Comparison of ENCODE assay signal across 2 cellular contexts in the genomic region with DNA sequence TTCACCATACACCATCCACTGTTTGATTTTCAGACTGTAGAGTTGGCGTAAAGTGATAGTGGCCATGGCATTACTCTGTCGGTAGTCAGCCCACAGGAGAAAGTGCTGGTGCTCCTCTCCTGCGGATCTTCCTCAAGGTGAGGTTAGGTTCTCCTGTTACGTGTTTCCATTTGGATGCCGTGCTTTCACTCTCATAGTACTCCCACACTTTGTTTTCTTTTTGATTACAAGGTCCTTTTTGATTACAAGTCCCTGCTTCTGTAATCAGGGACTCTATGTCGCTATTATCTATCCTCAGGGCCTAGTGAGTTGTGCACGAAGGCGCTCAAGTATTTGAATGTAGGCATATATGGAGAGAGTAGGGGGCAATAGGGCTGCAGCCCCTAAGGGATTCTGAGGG.
TF ChIP-seq lines count a peak whose summit lies in the region.

No MANE protein-coding gene starts in this region.

TF ChIP-seq in GM23338, 12 proteins besides CTCF, POLR2A, EP300 and RAD21:
- TF ChIP-seq CREB1 (CRISPR knock-in tag; IDR thresholded peaks at IDR 0.05; ENCODE audit: low read depth): no peak

TF ChIP-seq in SK-N-SH, 30 proteins besides CTCF, POLR2A, EP300 and RAD21:
- TF ChIP-seq, protein P1, sequence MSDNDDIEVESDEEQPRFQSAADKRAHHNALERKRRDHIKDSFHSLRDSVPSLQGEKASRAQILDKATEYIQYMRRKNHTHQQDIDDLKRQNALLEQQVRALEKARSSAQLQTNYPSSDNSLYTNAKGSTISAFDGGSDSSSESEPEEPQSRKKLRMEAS (IDR thresholded peaks at IDR 0.05; ENCODE audit: low read depth): no peak
- TF ChIP-seq RFX5 (IDR thresholded peaks at IDR 0.05; ENCODE audit: low read length) (no peak), POLR2AphosphoS5 (IDR thresholded peaks at IDR 0.05; ENCODE audit: low read depth, low read length) (no peak), GABPA (IDR thresholded peaks at IDR 0.05; ENCODE audit: low read depth) (no peak), CHD2 (IDR thresholded peaks at IDR 0.05; ENCODE audit: low read length, partially characterized antibody) (no peak), GATA2 (CRISPR knock-in tag; IDR thresholded peaks at IDR 0.05) (no peak), TCF12 (IDR thresholded peaks at IDR 0.05) (no peak), SIN3A (IDR thresholded peaks at IDR 0.05; ENCODE audit: borderline replicate concordance, low read depth, low read length) (no peak), MEF2A (IDR thresholded peaks at IDR 0.05; ENCODE audit: borderline replicate concordance, low read depth) (no peak), FOXJ3 (CRISPR knock-in tag; IDR thresholded peaks at IDR 0.05) (no peak), EZH2phosphoT487 (IDR thresholded peaks at IDR 0.05; ENCODE audit: borderline replicate concordance, low read depth) (no peak), FOXM1 (IDR thresholded peaks at IDR 0.05; ENCODE audit: low read depth) (no peak)
- TF ChIP-seq, protein P2, sequence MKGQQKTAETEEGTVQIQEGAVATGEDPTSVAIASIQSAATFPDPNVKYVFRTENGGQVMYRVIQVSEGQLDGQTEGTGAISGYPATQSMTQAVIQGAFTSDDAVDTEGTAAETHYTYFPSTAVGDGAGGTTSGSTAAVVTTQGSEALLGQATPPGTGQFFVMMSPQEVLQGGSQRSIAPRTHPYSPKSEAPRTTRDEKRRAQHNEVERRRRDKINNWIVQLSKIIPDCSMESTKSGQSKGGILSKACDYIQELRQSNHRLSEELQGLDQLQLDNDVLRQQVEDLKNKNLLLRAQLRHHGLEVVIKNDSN (IDR thresholded peaks at IDR 0.05; ENCODE audit: borderline replicate concordance, low read depth): no peak
- TF ChIP-seq, protein P3, sequence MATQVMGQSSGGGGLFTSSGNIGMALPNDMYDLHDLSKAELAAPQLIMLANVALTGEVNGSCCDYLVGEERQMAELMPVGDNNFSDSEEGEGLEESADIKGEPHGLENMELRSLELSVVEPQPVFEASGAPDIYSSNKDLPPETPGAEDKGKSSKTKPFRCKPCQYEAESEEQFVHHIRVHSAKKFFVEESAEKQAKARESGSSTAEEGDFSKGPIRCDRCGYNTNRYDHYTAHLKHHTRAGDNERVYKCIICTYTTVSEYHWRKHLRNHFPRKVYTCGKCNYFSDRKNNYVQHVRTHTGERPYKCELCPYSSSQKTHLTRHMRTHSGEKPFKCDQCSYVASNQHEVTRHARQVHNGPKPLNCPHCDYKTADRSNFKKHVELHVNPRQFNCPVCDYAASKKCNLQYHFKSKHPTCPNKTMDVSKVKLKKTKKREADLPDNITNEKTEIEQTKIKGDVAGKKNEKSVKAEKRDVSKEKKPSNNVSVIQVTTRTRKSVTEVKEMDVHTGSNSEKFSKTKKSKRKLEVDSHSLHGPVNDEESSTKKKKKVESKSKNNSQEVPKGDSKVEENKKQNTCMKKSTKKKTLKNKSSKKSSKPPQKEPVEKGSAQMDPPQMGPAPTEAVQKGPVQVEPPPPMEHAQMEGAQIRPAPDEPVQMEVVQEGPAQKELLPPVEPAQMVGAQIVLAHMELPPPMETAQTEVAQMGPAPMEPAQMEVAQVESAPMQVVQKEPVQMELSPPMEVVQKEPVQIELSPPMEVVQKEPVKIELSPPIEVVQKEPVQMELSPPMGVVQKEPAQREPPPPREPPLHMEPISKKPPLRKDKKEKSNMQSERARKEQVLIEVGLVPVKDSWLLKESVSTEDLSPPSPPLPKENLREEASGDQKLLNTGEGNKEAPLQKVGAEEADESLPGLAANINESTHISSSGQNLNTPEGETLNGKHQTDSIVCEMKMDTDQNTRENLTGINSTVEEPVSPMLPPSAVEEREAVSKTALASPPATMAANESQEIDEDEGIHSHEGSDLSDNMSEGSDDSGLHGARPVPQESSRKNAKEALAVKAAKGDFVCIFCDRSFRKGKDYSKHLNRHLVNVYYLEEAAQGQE (IDR thresholded peaks at IDR 0.05; ENCODE audit: low read depth, low read length): no peak
- TF ChIP-seq, protein P4, sequence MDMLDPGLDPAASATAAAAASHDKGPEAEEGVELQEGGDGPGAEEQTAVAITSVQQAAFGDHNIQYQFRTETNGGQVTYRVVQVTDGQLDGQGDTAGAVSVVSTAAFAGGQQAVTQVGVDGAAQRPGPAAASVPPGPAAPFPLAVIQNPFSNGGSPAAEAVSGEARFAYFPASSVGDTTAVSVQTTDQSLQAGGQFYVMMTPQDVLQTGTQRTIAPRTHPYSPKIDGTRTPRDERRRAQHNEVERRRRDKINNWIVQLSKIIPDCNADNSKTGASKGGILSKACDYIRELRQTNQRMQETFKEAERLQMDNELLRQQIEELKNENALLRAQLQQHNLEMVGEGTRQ (IDR thresholded peaks at IDR 0.05; ENCODE audit: borderline replicate concordance, low read depth, low read length): no peak
- TF ChIP-seq, protein P5, sequence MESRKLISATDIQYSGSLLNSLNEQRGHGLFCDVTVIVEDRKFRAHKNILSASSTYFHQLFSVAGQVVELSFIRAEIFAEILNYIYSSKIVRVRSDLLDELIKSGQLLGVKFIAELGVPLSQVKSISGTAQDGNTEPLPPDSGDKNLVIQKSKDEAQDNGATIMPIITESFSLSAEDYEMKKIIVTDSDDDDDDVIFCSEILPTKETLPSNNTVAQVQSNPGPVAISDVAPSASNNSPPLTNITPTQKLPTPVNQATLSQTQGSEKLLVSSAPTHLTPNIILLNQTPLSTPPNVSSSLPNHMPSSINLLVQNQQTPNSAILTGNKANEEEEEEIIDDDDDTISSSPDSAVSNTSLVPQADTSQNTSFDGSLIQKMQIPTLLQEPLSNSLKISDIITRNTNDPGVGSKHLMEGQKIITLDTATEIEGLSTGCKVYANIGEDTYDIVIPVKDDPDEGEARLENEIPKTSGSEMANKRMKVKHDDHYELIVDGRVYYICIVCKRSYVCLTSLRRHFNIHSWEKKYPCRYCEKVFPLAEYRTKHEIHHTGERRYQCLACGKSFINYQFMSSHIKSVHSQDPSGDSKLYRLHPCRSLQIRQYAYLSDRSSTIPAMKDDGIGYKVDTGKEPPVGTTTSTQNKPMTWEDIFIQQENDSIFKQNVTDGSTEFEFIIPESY (IDR thresholded peaks at IDR 0.05; ENCODE audit: borderline replicate concordance, low read depth): no peak
